ENCODE assay signal across 31 cellular contexts in the genomic region with DNA sequence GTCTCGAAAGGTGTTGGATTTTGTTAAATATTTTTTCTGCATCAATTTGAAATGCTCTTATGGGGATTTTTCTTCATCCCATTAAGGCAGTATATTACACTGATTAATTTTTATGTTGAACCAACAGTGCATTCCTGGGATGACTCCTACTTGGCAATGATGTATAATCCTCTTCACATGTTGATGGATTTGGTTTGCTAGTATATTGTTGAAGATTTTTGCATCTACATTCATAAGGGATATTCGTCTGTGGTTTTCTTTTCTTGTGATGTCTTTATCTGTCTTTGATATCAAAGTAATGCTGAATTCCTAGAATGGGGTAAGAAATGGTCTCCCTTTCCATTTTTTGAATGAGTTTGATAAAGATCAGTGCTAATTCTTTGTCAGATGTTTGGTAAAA. TPM values are rescaled to one million over a fixed set of nuclear protein-coding genes. Genes with fewer than 3 reads are reported as not detected.
DNase-seq lines count a peak whose midpoint lies in the region; ATAC-seq and TF ChIP-seq lines count a peak whose summit lies in the region.
"Had no signal": no experiment of that assay in that cellular context is flagged by ENCODE, and none has a peak within 500 bp of the region (broad histone marks: within the 10 kb centered on the region; RNA-seq: fewer than 3 reads in every experiment).

No MANE protein-coding gene starts in this region.

- H3K4me1 ChIP-seq in DND-41 (ENCODE audit: insufficient read depth, low read length), result peaks cover 17% of the 10 kb centered on the region
- H3K4me1 ChIP-seq: A549; BE2C; BLaER1; BLaER1 treated with 17β-estradiol and CSF1 and Interleukin-3, amounts not matched to agents 10 nM and 100 nM; Caco-2 had no signal

- H3K36me3 ChIP-seq in DND-41 (ENCODE audit: insufficient read depth, low read length), result no peaks in the 10 kb centered on the region
- H3K36me3 ChIP-seq: BE2C; BLaER1; BLaER1 treated with 17β-estradiol and CSF1 and Interleukin-3, amounts not matched to agents 10 nM and 100 nM had no signal

- ATAC-seq in DND-41 (ENCODE audit: insufficient read depth, low read depth) (peak; percentile 65; the same call in 2 of the 3 replicates), HG02885 (IDR thresholded peaks at IDR 0.05; ENCODE audit: poor library complexity, unreplicated experiment) (no peak)
- no peak for ATAC-seq in CD4-positive, alpha-beta T cell (ENCODE audit: poor library complexity)
- ATAC-seq: A549; CD8-positive, alpha-beta T cell had no signal

- POLR2A ChIA-PET in CD4-positive, alpha-beta T cell (lab: Charles Lee), result no interaction called here

- no peaks in the 10 kb centered on the region for H3K9me3 Mint-ChIP-seq in T-helper 2 cell treated with Interferon-gamma antibody and Interleukin-4, amounts not matched to agents 5 μg/mL and 100 μg/mL, for 36 hours
- H3K9me3 Mint-ChIP-seq in CD4-positive, alpha-beta T cell, result peaks cover 10% of the 10 kb centered on the region

- peaks cover 11% of the 10 kb centered on the region for H3K4me1 Mint-ChIP-seq in T-helper 2 cell treated with Interferon-gamma antibody and Interleukin-4, amounts not matched to agents 5 μg/mL and 100 μg/mL, for 36 hours (ENCODE audit: low read depth)
- H3K4me1 Mint-ChIP-seq in CD4-positive, alpha-beta T cell (ENCODE audit: low read depth), result no peaks in the 10 kb centered on the region
- H3K4me1 Mint-ChIP-seq: B cell, CD14-positive monocyte had no signal

- no peaks in the 10 kb centered on the region for H3K36me3 Mint-ChIP-seq in T-helper 2 cell treated with Interferon-gamma antibody and Interleukin-4, amounts not matched to agents 5 μg/mL and 100 μg/mL, for 36 hours (ENCODE audit: low read depth)
- H3K36me3 Mint-ChIP-seq in CD4-positive, alpha-beta T cell (ENCODE audit: low read depth), result no peaks in the 10 kb centered on the region
- H3K36me3 Mint-ChIP-seq: CD14-positive monocyte; CD4-positive, CD25-positive, alpha-beta regulatory T cell; CD8-positive, alpha-beta T cell had no signal

- H3K4me2 ChIP-seq in DND-41 (ENCODE audit: insufficient read depth, low read length), result no peak overlapping the region
- H3K4me2 ChIP-seq: A549; BLaER1; BLaER1 treated with 17β-estradiol and CSF1 and Interleukin-3, amounts not matched to agents 10 nM and 100 nM had no signal

- no peak for TF ChIP-seq CTCF in DND-41 (IDR thresholded peaks at IDR 0.05; ENCODE audit: borderline replicate concordance, extremely low read depth, low read length, poor library complexity, severe bottlenecking)
- no peak for TF ChIP-seq CTCF in retinal pigment epithelial cell (conservative IDR thresholded peaks at IDR 0.05; ENCODE audit: low read depth, low read length)
- no peak for TF ChIP-seq CTCF in CD4-positive, alpha-beta T cell (IDR thresholded peaks at IDR 0.05)

- intact Hi-C loops in CD4-positive, alpha-beta T cell (cut with DNase I, micrococcal nuclease), result no loop called here

- H2AFZ ChIP-seq in DND-41 (ENCODE audit: low read depth, low read length), result no peak overlapping the region

- H4K20me1 ChIP-seq in DND-41 (ENCODE audit: insufficient read depth, low read length), result no peaks in the 10 kb centered on the region
- H4K20me1 ChIP-seq: BLaER1; BLaER1 treated with 17β-estradiol and CSF1 and Interleukin-3, amounts not matched to agents 10 nM and 100 nM had no signal

- H3K79me2 ChIP-seq in DND-41 (ENCODE audit: insufficient read depth, low read length), result no peaks in the 10 kb centered on the region

- H3K27me3 Mint-ChIP-seq in T-helper 2 cell treated with Interferon-gamma antibody and Interleukin-4, amounts not matched to agents 5 μg/mL and 100 μg/mL, for 36 hours (ENCODE audit: low read depth), result peaks cover 23% of the 10 kb centered on the region
- H3K27me3 Mint-ChIP-seq in CD4-positive, alpha-beta T cell, result peaks cover 30% of the 10 kb centered on the region

- no peak overlapping the region for H3K27ac Mint-ChIP-seq in T-helper 2 cell treated with Interferon-gamma antibody and Interleukin-4, amounts not matched to agents 5 μg/mL and 100 μg/mL, for 36 hours
- no peak overlapping the region for H3K27ac Mint-ChIP-seq in CD4-positive, alpha-beta T cell
- H3K27ac Mint-ChIP-seq: B cell; CD14-positive monocyte; CD4-positive, alpha-beta memory T cell; CD4-positive, CD25-positive, alpha-beta regulatory T cell; CD8-positive, alpha-beta memory T cell; CD8-positive, alpha-beta T cell had no signal

- H3K4me3 Mint-ChIP-seq in T-helper 2 cell treated with Interferon-gamma antibody and Interleukin-4, amounts not matched to agents 5 μg/mL and 100 μg/mL, for 36 hours, result peak overlapping the region; percentile 3
- H3K4me3 Mint-ChIP-seq in CD4-positive, alpha-beta T cell, result no peak overlapping the region
- H3K4me3 Mint-ChIP-seq: B cell; CD14-positive monocyte; CD4-positive, CD25-positive, alpha-beta regulatory T cell; CD8-positive, alpha-beta memory T cell; CD8-positive, alpha-beta T cell had no signal

- peaks cover 10% of the 10 kb centered on the region for H3K9me3 ChIP-seq in DND-41 (ENCODE audit: insufficient read depth, low read length, severe bottlenecking)
- H3K9me3 ChIP-seq in CD4-positive, alpha-beta T cell (ENCODE audit: control insufficient read depth, low read length), result peaks cover 14% of the 10 kb centered on the region
- H3K9me3 ChIP-seq: BE2C, Caco-2 had no signal

- H3K27ac ChIP-seq in DND-41 (ENCODE audit: low read length), result no peak overlapping the region
- H3K27ac ChIP-seq in CD4-positive, alpha-beta T cell (ENCODE audit: low read depth, low read length), result no peak overlapping the region
- H3K27ac ChIP-seq: 22Rv1; A549; BLaER1; BLaER1 treated with 17β-estradiol and CSF1 and Interleukin-3, amounts not matched to agents 10 nM and 100 nM; C4-2B had no signal

- CTCF ChIA-PET in CD4-positive, alpha-beta T cell (lab: Charles Lee), result no interaction called here

- H3K9ac ChIP-seq in DND-41 (ENCODE audit: low read depth, low read length), result no peak overlapping the region
- H3K9ac ChIP-seq: BLaER1; BLaER1 treated with 17β-estradiol and CSF1 and Interleukin-3, amounts not matched to agents 10 nM and 100 nM had no signal

- no peaks in the 10 kb centered on the region for H3K27me3 ChIP-seq in DND-41 (ENCODE audit: insufficient read depth, low read length, poor library complexity)
- H3K27me3 ChIP-seq in CD4-positive, alpha-beta T cell (ENCODE audit: control insufficient read depth, insufficient read depth, low read length), result peaks cover 4% of the 10 kb centered on the region
- H3K27me3 ChIP-seq: BE2C; BLaER1; BLaER1 treated with 17β-estradiol and CSF1 and Interleukin-3, amounts not matched to agents 10 nM and 100 nM had no signal

- H3K4me3 ChIP-seq in DND-41 (ENCODE audit: low read depth in 1 of 2, low read length in 2 of 2) (no peak overlapping the region), retinal pigment epithelial cell (ENCODE audit: low read length) (no peak overlapping the region)
- H3K4me3 ChIP-seq: A549; BLaER1; BLaER1 treated with 17β-estradiol and CSF1 and Interleukin-3, amounts not matched to agents 10 nM and 100 nM had no signal

- DNase-seq in T-helper 2 cell treated with Interferon-gamma antibody and Interleukin-4, amounts not matched to agents 5 μg/mL and 100 μg/mL, for 36 hours (ENCODE audit: low spot score), result no peak
- no peak for DNase-seq in T-helper 2 cell
- DNase-seq in DND-41, result no peak
- peak; percentile 52 for DNase-seq in retinal pigment epithelial cell (ENCODE audit: low read depth)
- DNase-seq in CD4-positive, alpha-beta T cell, result no peak
- DNase-seq: 8988T; ACHN; AML-193; BE2C; C1 segment of cervical spinal cord; Caco-2; Calu3; CD4-positive, alpha-beta memory T cell; CD8-positive, alpha-beta memory T cell; CD8-positive, alpha-beta T cell; COR-L47; DMS 273 treated with DMSO at 0.1 percent for 48 hours; DMS153; DMS53; DMS79; DMS79 treated with DMSO at 0.1 percent for 48 hours; EL had no signal

RNA-seq across cellular contexts. Expression of a gene that starts 18.7 kb away (rescaled TPM):
- 1 to 10 TPM; 4.4 to 4.9 TPM for total RNA-seq in CD4-positive, alpha-beta T cell
